Comparison of ENCODE assay signal across 23 cellular contexts in genomic region chr2:105184420-105184819, GRCh38. TPM values are rescaled to one million over a fixed set of nuclear protein-coding genes. Genes with fewer than 3 reads are reported as not detected.
DNase-seq lines count a peak whose midpoint lies in the region; ATAC-seq and TF ChIP-seq lines count a peak whose summit lies in the region.
"Had no signal": no experiment of that assay in that cellular context is flagged by ENCODE, and none has a peak within 500 bp of the region (broad histone marks: within the 10 kb centered on the region; RNA-seq: fewer than 3 reads in every experiment).

No MANE protein-coding gene starts in this region.

- TF ChIP-seq CTCF in esophagus muscularis mucosa (IDR thresholded peaks at IDR 0.05) (no peak), RWPE1 (conservative IDR thresholded peaks at IDR 0.05; ENCODE audit: low read depth) (no peak)

- CTCF ChIA-PET in RWPE1 (lab: Yijun Ruan, JAX): no interaction called here

- H3K4me3 Mint-ChIP-seq in stimulated activated memory B cell treated with anti-CD40 and anti-IgM and Interleukin-4, amounts not matched to agents 10 μg/mL and 1 μg/mL and 100 μg/mL, for 72 hours: no peak overlapping the region
- H3K4me3 Mint-ChIP-seq: CD8-positive, alpha-beta T cell; mesothelial cell of epicardium; natural killer cell treated with Interleukin-12 subunit alpha and Interleukin-12 subunit beta and Interleukin-15 and Interleukin-18, amount 100 ng/mL, for 72 hours had no signal

- peak; percentile 82 for DNase-seq in DMS53 (lab: John Stamatoyannopoulos, UW)
- DNase-seq in NCI-H1092 treated with DMSO at 0.1 percent for 48 hours (lab: John Stamatoyannopoulos, UW): peak; percentile 14
- DNase-seq in esophagus muscularis mucosa (ENCODE audit: extremely low spot score): peak; percentile 74
- no peak for DNase-seq in RWPE1 (ENCODE audit: low spot score)
- DNase-seq in ecto neural progenitor cell (ENCODE audit: low spot score): no peak
- DNase-seq: activated CD8-positive, alpha-beta memory T cell treated with anti-CD3 and anti-CD28 coated beads for 24 hours; activated gamma-delta T cell; activated T-cell treated with anti-CD3 and anti-CD28 coated beads, Interleukin-2, amount 50 U/mL, for 1 hour; CD8-positive, alpha-beta T cell; heart left ventricle; left ventricle myocardium inferior; NCI-H524 treated with DMSO at 0.1 percent for 48 hours; right cardiac atrium; stimulated activated CD4-positive, alpha-beta T cell treated with anti-CD3 and anti-CD28 coated beads, Interleukin-4, amount 100 ng/mL, for 4 hours; stimulated activated naive CD8-positive, alpha-beta T cell treated with anti-CD3 and anti-CD28 coated beads, Interleukin-15, Interleukin-2, amounts not matched to agents 100 U/mL and 50 U/mL, for 24 hours had no signal

- peak overlapping the region; percentile 65 for H3K27ac Mint-ChIP-seq in stimulated activated memory B cell treated with anti-CD40 and anti-IgM and Interleukin-4, amounts not matched to agents 10 μg/mL and 1 μg/mL and 100 μg/mL, for 72 hours
- H3K27ac Mint-ChIP-seq: CD8-positive, alpha-beta T cell; mesothelial cell of epicardium; natural killer cell treated with Interleukin-12 subunit alpha and Interleukin-12 subunit beta and Interleukin-15 and Interleukin-18, amount 100 ng/mL, for 72 hours had no signal

- H3K36me3 ChIP-seq in esophagus muscularis mucosa: no peaks in the 10 kb centered on the region
- H3K36me3 ChIP-seq: heart left ventricle, left ventricle myocardium inferior had no signal

- POLR2A ChIA-PET in RWPE1 (lab: Yijun Ruan, JAX; ENCODE audit: low non-redundant PET): no interaction called here

- peaks cover 43% of the 10 kb centered on the region for H3K4me1 Mint-ChIP-seq in stimulated activated memory B cell treated with anti-CD40 and anti-IgM and Interleukin-4, amounts not matched to agents 10 μg/mL and 1 μg/mL and 100 μg/mL, for 72 hours

- ATAC-seq in stimulated activated memory B cell treated with anti-CD40 and anti-IgM and Interleukin-4, amounts not matched to agents 10 μg/mL and 1 μg/mL and 100 μg/mL, for 72 hours: no peak
- ATAC-seq in GM18868 (IDR thresholded peaks at IDR 0.05; ENCODE audit: unreplicated experiment): no peak
- ATAC-seq: CD8-positive, alpha-beta T cell; heart left ventricle; natural killer cell treated with Interleukin-12 subunit alpha and Interleukin-12 subunit beta and Interleukin-15 and Interleukin-18, amount 100 ng/mL, for 72 hours; right cardiac atrium; stimulated activated naive CD8-positive, alpha-beta T cell treated with anti-CD3 and anti-CD28 coated beads, Interleukin-15, Interleukin-2, amounts not matched to agents 100 U/mL and 50 U/mL, for 24 hours had no signal

- no peaks in the 10 kb centered on the region for H3K36me3 Mint-ChIP-seq in stimulated activated memory B cell treated with anti-CD40 and anti-IgM and Interleukin-4, amounts not matched to agents 10 μg/mL and 1 μg/mL and 100 μg/mL, for 72 hours
- H3K36me3 Mint-ChIP-seq: CD8-positive, alpha-beta T cell; mesothelial cell of epicardium; natural killer cell treated with Interleukin-12 subunit alpha and Interleukin-12 subunit beta and Interleukin-15 and Interleukin-18, amount 100 ng/mL, for 72 hours had no signal

- H3K27me3 ChIP-seq in esophagus muscularis mucosa: peaks cover 0 to 24% (median 0%) of the 10 kb centered on the region in 4 donors

- H3K9me3 Mint-ChIP-seq in stimulated activated memory B cell treated with anti-CD40 and anti-IgM and Interleukin-4, amounts not matched to agents 10 μg/mL and 1 μg/mL and 100 μg/mL, for 72 hours: peaks cover 3% of the 10 kb centered on the region
- H3K9me3 Mint-ChIP-seq: CD8-positive, alpha-beta T cell; natural killer cell treated with Interleukin-12 subunit alpha and Interleukin-12 subunit beta and Interleukin-15 and Interleukin-18, amount 100 ng/mL, for 72 hours had no signal

- intact Hi-C loops in esophagus muscularis mucosa (cut with DNase I): no loop called here

- no peak for TF ChIP-seq POLR2A in esophagus muscularis mucosa (IDR thresholded peaks at IDR 0.05; ENCODE audit: low read depth)

- H3K4me1 ChIP-seq in esophagus muscularis mucosa: no peaks in the 10 kb centered on the region
- H3K4me1 ChIP-seq: left ventricle myocardium inferior had no signal

- H3K27ac ChIP-seq in esophagus muscularis mucosa (replicated peaks in 1 of 4) (no peak overlapping the region), RWPE1 (no peak overlapping the region)
- H3K27ac ChIP-seq: epithelial cell of prostate, heart left ventricle, left ventricle myocardium inferior had no signal

- no peak for TF ChIP-seq EP300 in esophagus muscularis mucosa (IDR thresholded peaks at IDR 0.05)

- WGBS in esophagus muscularis mucosa: 83% methylated on average over 8 of the region's 8 CpGs

- no peaks in the 10 kb centered on the region for H3K9me3 ChIP-seq in esophagus muscularis mucosa
- H3K9me3 ChIP-seq: heart left ventricle, left ventricle myocardium inferior had no signal

- no peaks in the 10 kb centered on the region for H3K27me3 Mint-ChIP-seq in stimulated activated memory B cell treated with anti-CD40 and anti-IgM and Interleukin-4, amounts not matched to agents 10 μg/mL and 1 μg/mL and 100 μg/mL, for 72 hours

- H3K4me3 ChIP-seq in esophagus muscularis mucosa: no peak overlapping the region
- H3K4me3 ChIP-seq: heart left ventricle, left ventricle myocardium inferior had no signal

RNA-seq across cellular contexts. Expression of gene GPR45, which starts 57.1 kb away (rescaled TPM):
- total RNA-seq in esophagus muscularis mucosa: not detected
- total RNA-seq: CD8-positive, alpha-beta T cell; heart left ventricle; left ventricle myocardium inferior; mesothelial cell of epicardium; natural killer cell treated with Interleukin-12 subunit alpha and Interleukin-12 subunit beta and Interleukin-15 and Interleukin-18, amount 100 ng/mL, for 72 hours; osteoblast; right cardiac atrium; RPMI7951; T-helper 1 cell treated with Interleukin-12 subunit alpha and Interleukin-12 subunit beta and Interleukin-4 antibody, amounts not matched to agents 30 ng/mL and 1 ng/mL, for 36 hours had no signal

Comparison
In these comparisons a context has a peak if more than half of its experiments do, and no peak if none do; other contexts are left out.
1. DNase-seq: peak in DMS53 (single experiment), NCI-H1092 treated with DMSO at 0.1 percent for 48 hours (single experiment) and esophagus muscularis mucosa (single experiment); none in RWPE1 (single experiment) and ecto neural progenitor cell (single experiment).